10 cellular contexts compared by ENCODE assay signal in the genomic region with DNA sequence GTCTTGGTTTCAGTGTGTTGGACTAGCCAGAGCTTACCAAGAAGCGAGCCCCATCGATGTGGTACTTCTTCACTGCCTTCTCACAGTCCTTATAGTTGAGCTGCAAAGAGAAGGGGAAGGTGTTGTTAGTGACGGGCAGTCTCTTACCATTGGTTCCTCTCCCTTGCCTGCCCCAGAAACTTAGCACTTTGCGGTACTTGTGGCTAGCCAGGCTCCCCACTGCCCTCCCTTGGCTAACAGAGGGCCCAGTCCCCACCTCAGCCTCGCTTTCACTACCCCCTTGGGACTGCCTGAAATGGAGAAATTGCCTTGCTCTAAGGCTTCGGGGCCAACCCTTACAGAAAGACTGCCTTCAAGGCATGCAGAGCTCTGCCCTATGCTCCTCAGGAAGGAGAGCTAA. TPM values are rescaled to one million over a fixed set of nuclear protein-coding genes. Genes with fewer than 3 reads are reported as not detected.
DNase-seq lines count a peak whose midpoint lies in the region; ATAC-seq, FAIRE-seq and TF ChIP-seq lines count a peak whose summit lies in the region.
"Had no signal": no experiment of that assay in that cellular context is flagged by ENCODE, and none has a peak within 500 bp of the region (broad histone marks: within the 10 kb centered on the region; RNA-seq: fewer than 3 reads in every experiment).

No MANE protein-coding gene starts in this region.

- TF ChIP-seq CTCF in osteocyte (IDR thresholded peaks at IDR 0.05) (no peak), D721Med (IDR thresholded peaks at IDR 0.05; ENCODE audit: insufficient read depth, missing control alignments) (no peak)

- H3K27ac Mint-ChIP-seq in immature natural killer cell (peak overlapping the region; percentile 93 to 99 (median 95)), osteocyte (ENCODE audit: unreplicated experiment) (no peak overlapping the region)

- H3K4me3 Mint-ChIP-seq in immature natural killer cell, result peak overlapping the region; percentile 97 to 100 (median 99)
- H3K4me3 Mint-ChIP-seq in osteocyte (ENCODE audit: unreplicated experiment), result no peak overlapping the region

- ATAC-seq in HG02885 (IDR thresholded peaks at IDR 0.05; ENCODE audit: poor library complexity, unreplicated experiment), result peak; percentile 81

- FAIRE-seq in frontal cortex (lab: Jason Lieb, UNC), result no peak
- FAIRE-seq in D721Med (lab: Jason Lieb, UNC), result no peak

- H3K27me3 Mint-ChIP-seq in immature natural killer cell (ENCODE audit: low read depth in 3 of 3), result peaks cover 3 to 9% (median 7%) of the 10 kb centered on the region in 3 donors
- peaks cover 78% of the 10 kb centered on the region for H3K27me3 Mint-ChIP-seq in osteocyte (ENCODE audit: unreplicated experiment)

- no peaks in the 10 kb centered on the region for H3K9me3 Mint-ChIP-seq in immature natural killer cell
- H3K9me3 Mint-ChIP-seq in osteocyte (ENCODE audit: unreplicated experiment), result peaks cover 4% of the 10 kb centered on the region

- H3K4me1 Mint-ChIP-seq in immature natural killer cell (peaks cover 88 to 90% of the 10 kb centered on the region in 2 donors), osteocyte (ENCODE audit: unreplicated experiment) (no peaks in the 10 kb centered on the region)

- H3K36me3 Mint-ChIP-seq in immature natural killer cell, result peaks cover 42 to 82% (median 55%) of the 10 kb centered on the region in 3 donors
- no peaks in the 10 kb centered on the region for H3K36me3 Mint-ChIP-seq in osteocyte (ENCODE audit: unreplicated experiment)

- peak; percentile 77 for DNase-seq in activated effector memory CD4-positive, alpha-beta T cell treated with anti-CD3 and anti-CD28 coated beads, Interleukin-2, amount 50 U/mL, for 16 hours
- DNase-seq in activated effector memory CD4-positive, alpha-beta T cell treated with Interleukin-2 at 50 U/mL for 16 hours, result no peak
- DNase-seq in SKM-1 treated with dmso at 0.1 percent for 144 hours (lab: John Stamatoyannopoulos, UW; ENCODE audit: unreplicated experiment) (peak; percentile 98), immature natural killer cell (peak; percentile 91 to 92 (median 91)), frontal cortex (ENCODE audit: low spot score in 2 of 2) (no peak), osteocyte (ENCODE audit: extremely low spot score, unreplicated experiment) (no peak), D721Med (ENCODE audit: insufficient read length, low spot score) (no peak)

RNA-seq across cellular contexts. Expression of a gene that starts 4.3 kb away (rescaled TPM):
- polyA plus RNA-seq in immature natural killer cell, result 100 to 1,000 TPM in 1 of 3 donors, 10 to 100 TPM in 2; 87.1 to 276 (median 99.3) TPM
- total RNA-seq in frontal cortex (1.2 TPM), osteocyte (not detected in 2 replicates)
- total RNA-seq: fibroblast of villous mesenchyme had no signal
- polyA plus RNA-seq: BJ had no signal

Comparison
In these comparisons a context has a peak if more than half of its experiments do, and no peak if none do; other contexts are left out.
1. DNase-seq: peak in activated effector memory CD4-positive, alpha-beta T cell treated with anti-CD3 and anti-CD28 coated beads, Interleukin-2, amount 50 U/mL, for 16 hours (single experiment), SKM-1 treated with dmso at 0.1 percent for 144 hours (single experiment) and immature natural killer cell (3 of 3); none in activated effector memory CD4-positive, alpha-beta T cell treated with Interleukin-2 at 50 U/mL for 16 hours (single experiment), frontal cortex (0 of 2), osteocyte (single experiment) and D721Med (single experiment).